21 cellular contexts compared by ENCODE assay signal in the genomic region with DNA sequence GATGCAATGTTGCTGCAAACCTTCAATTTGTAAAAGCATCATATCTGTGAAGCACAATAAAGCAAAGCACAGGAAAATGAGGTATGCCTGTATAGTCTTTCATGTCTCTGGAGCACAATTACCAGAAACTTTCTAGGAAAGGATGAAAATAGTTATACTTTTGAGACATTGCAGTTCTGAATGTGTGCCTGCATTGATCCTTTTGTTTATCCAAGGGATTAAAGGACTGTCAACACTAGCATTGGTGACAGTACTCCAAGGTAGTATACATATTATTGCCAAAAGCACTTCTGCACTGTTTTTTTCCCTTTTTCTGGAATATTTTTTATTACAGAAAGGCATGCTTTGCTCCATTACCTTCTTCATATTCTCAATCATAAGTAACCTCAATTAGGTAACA.
"Had no signal": no experiment of that assay in that cellular context is flagged by ENCODE, and none has a peak within 500 bp of the region (broad histone marks: within the 10 kb centered on the region; RNA-seq: fewer than 3 reads in every experiment).

No MANE protein-coding gene starts in this region.

- H3K4me3 ChIP-seq: left lung, lower lobe of right lung, ovary, right atrium auricular region, skin epidermis, spleen, suprapubic skin, thoracic aorta, tibial artery, uterus had no signal

- H3K9me3 ChIP-seq: left lung, lower lobe of right lung, ovary, right atrium auricular region, spleen, suprapubic skin, thoracic aorta, tibial artery, uterus had no signal

- ATAC-seq: left cardiac atrium; left lung; lower lobe of right lung; naive thymus-derived CD4-positive, alpha-beta T cell; natural killer cell treated with Interleukin-12 subunit alpha and Interleukin-12 subunit beta and Interleukin-15 and Interleukin-18, amount 100 ng/mL, for 72 hours; sciatic nerve; stimulated activated effector memory CD8-positive, alpha-beta T cell treated with anti-CD3 and anti-CD28 coated beads, Interleukin-12 subunit alpha, Interleukin-12 subunit beta, amount 100 ng/mL, for 72 hours had no signal

- DNase-seq: hippocampal formation; kidney glomerular epithelial cell; left cardiac atrium; left lung; lower lobe of right lung; mammary epithelial cell; mesenchymal stem cell; naive thymus-derived CD4-positive, alpha-beta T cell; ovary; spleen; stimulated activated CD4-positive, alpha-beta T cell treated with anti-CD3 and anti-CD28 coated beads, Interleukin-4, amount 100 ng/mL, for 24 hours; stimulated activated naive CD4-positive, alpha-beta T cell; tibial artery; uterus had no signal

- H3K27me3 ChIP-seq: left lung, ovary, right atrium auricular region, spleen, suprapubic skin, tibial artery, uterus had no signal

- H3K27ac ChIP-seq: left lung, lower lobe of right lung, ovary, right atrium auricular region, skin epidermis, spleen, suprapubic skin, thoracic aorta, tibial artery, uterus had no signal

- H3K36me3 ChIP-seq: left lung, lower lobe of right lung, ovary, right atrium auricular region, spleen, suprapubic skin, thoracic aorta, tibial artery, uterus had no signal

- H3K4me1 ChIP-seq: left lung, lower lobe of right lung, right atrium auricular region, spleen, suprapubic skin, tibial artery, uterus had no signal
